20 cellular contexts compared by ENCODE assay signal in the genomic region with DNA sequence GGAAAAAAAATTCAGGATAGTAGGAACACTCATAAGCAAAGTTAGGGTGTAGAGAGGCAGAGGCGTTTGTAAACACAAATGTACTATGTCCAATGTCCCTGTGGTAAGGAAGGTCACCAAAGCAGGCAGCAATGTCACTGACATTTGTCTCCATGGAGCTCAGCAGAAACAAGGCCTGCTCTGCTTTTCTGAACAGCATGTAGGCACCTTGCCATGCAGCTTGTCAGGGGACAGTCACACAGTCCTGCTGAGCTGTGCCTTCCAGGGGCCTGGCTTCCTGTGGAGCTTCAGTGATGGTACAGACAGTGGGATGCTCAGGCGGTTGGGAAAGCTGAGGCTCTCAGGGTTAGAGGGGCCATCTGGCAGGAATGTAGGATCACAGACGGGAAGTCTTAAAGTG.
DNase-seq lines count a peak whose midpoint lies in the region; ATAC-seq and TF ChIP-seq lines count a peak whose summit lies in the region.
"Had no signal": no experiment of that assay in that cellular context is flagged by ENCODE, and none has a peak within 500 bp of the region (broad histone marks: within the 10 kb centered on the region; RNA-seq: fewer than 3 reads in every experiment).

No MANE protein-coding gene starts in this region.

- H3K9me3 ChIP-seq in right cardiac atrium (ENCODE audit: control insufficient read depth, low read length), result no peaks in the 10 kb centered on the region
- H3K9me3 ChIP-seq: BE2C, Caco-2, SK-N-SH had no signal

- TF ChIP-seq CTCF in WTC11 (IDR thresholded peaks at IDR 0.05) (no peak), coronary artery (IDR thresholded peaks at IDR 0.05) (no peak)

- H3K27me3 ChIP-seq in right cardiac atrium (ENCODE audit: control insufficient read depth, insufficient read depth), result no peaks in the 10 kb centered on the region
- H3K27me3 ChIP-seq: BE2C, dorsolateral prefrontal cortex, left lung had no signal

- 28% methylated on average over 3 of the region's 3 CpGs for WGBS in right cardiac atrium

- no peak overlapping the region for H3K4me3 ChIP-seq in right cardiac atrium (ENCODE audit: low read length)
- no peak overlapping the region for H3K4me3 ChIP-seq in coronary artery
- H3K4me3 ChIP-seq: dorsolateral prefrontal cortex, left lung had no signal

- H3K4me1 Mint-ChIP-seq in WTC11, result no peaks in the 10 kb centered on the region
- peaks cover 8% of the 10 kb centered on the region for H3K4me1 Mint-ChIP-seq in activated CD4-positive, alpha-beta T cell treated with anti-CD3 and anti-CD28 coated beads, Interleukin-2, amount 10 ng/mL, durations not matched to agents 24 days and 14 days
- H3K4me1 Mint-ChIP-seq in activated T-cell treated with anti-CD3 and anti-CD28 coated beads, Interleukin-2, amount 50 U/mL, for 24 hours (ENCODE audit: low read depth), result peaks cover 26% of the 10 kb centered on the region

- H3K36me3 Mint-ChIP-seq in WTC11, result peaks cover 40% of the 10 kb centered on the region
- no peaks in the 10 kb centered on the region for H3K36me3 Mint-ChIP-seq in activated CD4-positive, alpha-beta T cell treated with anti-CD3 and anti-CD28 coated beads, Interleukin-2, amount 10 ng/mL, durations not matched to agents 24 days and 14 days (ENCODE audit: low read depth)
- H3K36me3 Mint-ChIP-seq in activated T-cell treated with anti-CD3 and anti-CD28 coated beads, Interleukin-2, amount 50 U/mL, for 24 hours (ENCODE audit: low read depth), result no peaks in the 10 kb centered on the region

- CTCF ChIA-PET in WTC11 (lab: Charles Lee), result no interaction called here

- H3K27ac ChIP-seq in right cardiac atrium (ENCODE audit: low read length) (no peak overlapping the region), coronary artery (no peak overlapping the region)
- H3K27ac ChIP-seq: dorsolateral prefrontal cortex, KMS-11, left lung, parathyroid adenoma had no signal

- H3K27ac Mint-ChIP-seq in WTC11, result no peak overlapping the region
- no peak overlapping the region for H3K27ac Mint-ChIP-seq in activated CD4-positive, alpha-beta T cell treated with anti-CD3 and anti-CD28 coated beads, Interleukin-2, amount 10 ng/mL, durations not matched to agents 24 days and 14 days
- no peak overlapping the region for H3K27ac Mint-ChIP-seq in activated T-cell treated with anti-CD3 and anti-CD28 coated beads, Interleukin-2, amount 50 U/mL, for 24 hours
- H3K27ac Mint-ChIP-seq: activated CD4-positive, alpha-beta T cell treated with anti-CD3 and anti-CD28 coated beads for 36 hours had no signal

- DNase-seq in NCI-H2029 (lab: John Stamatoyannopoulos, UW) (peak; percentile 13), NCI-H2029 treated with DMSO at 0.1 percent for 48 hours (lab: John Stamatoyannopoulos, UW) (no peak), WTC11 (ENCODE audit: low spot score) (no peak), right cardiac atrium (peak; percentile 42 to 74 (median 69)), sciatic nerve (ENCODE audit: low spot score) (no peak), coronary artery (ENCODE audit: low spot score) (no peak)
- no peak for DNase-seq in activated CD4-positive, alpha-beta T cell treated with anti-CD3 and anti-CD28 coated beads, Interleukin-2, amount 10 ng/mL, durations not matched to agents 24 days and 14 days
- DNase-seq in activated T-cell treated with anti-CD3 and anti-CD28 coated beads, Interleukin-2, amount 50 U/mL, for 24 hours, result no peak
- DNase-seq: 8988T; activated CD4-positive, alpha-beta T cell treated with anti-CD3 and anti-CD28 coated beads for 36 hours; activated effector memory CD4-positive, alpha-beta T cell treated with Interleukin-2 at 50 U/mL for 16 hours; BE2C; Caco-2; dorsolateral prefrontal cortex; left lung; NCI-H2107; SK-N-SH; T-helper 9 cell had no signal

- H3K27me3 Mint-ChIP-seq in WTC11 (ENCODE audit: low read depth), result no peaks in the 10 kb centered on the region
- H3K27me3 Mint-ChIP-seq in activated CD4-positive, alpha-beta T cell treated with anti-CD3 and anti-CD28 coated beads, Interleukin-2, amount 10 ng/mL, durations not matched to agents 24 days and 14 days, result no peaks in the 10 kb centered on the region
- no peaks in the 10 kb centered on the region for H3K27me3 Mint-ChIP-seq in activated T-cell treated with anti-CD3 and anti-CD28 coated beads, Interleukin-2, amount 50 U/mL, for 24 hours
- H3K27me3 Mint-ChIP-seq: activated CD4-positive, alpha-beta T cell treated with anti-CD3 and anti-CD28 coated beads for 36 hours had no signal

- POLR2A ChIA-PET in WTC11 (lab: Charles Lee), result no interaction called here

- H3K4me1 ChIP-seq in right cardiac atrium (ENCODE audit: control insufficient read depth, insufficient read depth, low read length), result peaks cover 1% of the 10 kb centered on the region
- H3K4me1 ChIP-seq: BE2C, Caco-2, left lung, parathyroid adenoma had no signal

- peaks cover 68% of the 10 kb centered on the region for H3K9me3 Mint-ChIP-seq in WTC11
- peaks cover 15% of the 10 kb centered on the region for H3K9me3 Mint-ChIP-seq in activated CD4-positive, alpha-beta T cell treated with anti-CD3 and anti-CD28 coated beads, Interleukin-2, amount 10 ng/mL, durations not matched to agents 24 days and 14 days
- H3K9me3 Mint-ChIP-seq in activated T-cell treated with anti-CD3 and anti-CD28 coated beads, Interleukin-2, amount 50 U/mL, for 24 hours, result peaks cover 7% of the 10 kb centered on the region

- intact Hi-C loops in right cardiac atrium (cut with DNase I), result no loop called here
- intact Hi-C loops in sciatic nerve (cut with DNase I), result no loop called here
- intact Hi-C loops in activated CD4-positive, alpha-beta T cell treated with anti-CD3 and anti-CD28 coated beads, Interleukin-2, amount 10 ng/mL, durations not matched to agents 24 days and 14 days (cut with micrococcal nuclease), result no loop called here

- ATAC-seq in WTC11, result no peak
- peak; percentile 88 to 92 for ATAC-seq in right cardiac atrium
- ATAC-seq in sciatic nerve, result peak; percentile 48
- ATAC-seq: activated CD4-positive, alpha-beta T cell treated with anti-CD3 and anti-CD28 coated beads for 36 hours; left lung had no signal

- H3K4me3 Mint-ChIP-seq in WTC11, result no peak overlapping the region
- H3K4me3 Mint-ChIP-seq in activated CD4-positive, alpha-beta T cell treated with anti-CD3 and anti-CD28 coated beads, Interleukin-2, amount 10 ng/mL, durations not matched to agents 24 days and 14 days, result no peak overlapping the region
- H3K4me3 Mint-ChIP-seq in activated T-cell treated with anti-CD3 and anti-CD28 coated beads, Interleukin-2, amount 50 U/mL, for 24 hours, result no peak overlapping the region
- H3K4me3 Mint-ChIP-seq: activated CD4-positive, alpha-beta T cell treated with anti-CD3 and anti-CD28 coated beads for 36 hours had no signal

TF ChIP-seq in WTC11, 78 proteins besides CTCF, POLR2A, EP300 and RAD21:
- TF ChIP-seq MAX (CRISPR knock-in tag; IDR thresholded peaks at IDR 0.05) (no peak), ZNF423 (CRISPR knock-in tag; IDR thresholded peaks at IDR 0.05) (peak; percentile 74), TCF7 (CRISPR knock-in tag; IDR thresholded peaks at IDR 0.05; ENCODE audit: low read depth) (no peak)
- TF ChIP-seq, protein P1, sequence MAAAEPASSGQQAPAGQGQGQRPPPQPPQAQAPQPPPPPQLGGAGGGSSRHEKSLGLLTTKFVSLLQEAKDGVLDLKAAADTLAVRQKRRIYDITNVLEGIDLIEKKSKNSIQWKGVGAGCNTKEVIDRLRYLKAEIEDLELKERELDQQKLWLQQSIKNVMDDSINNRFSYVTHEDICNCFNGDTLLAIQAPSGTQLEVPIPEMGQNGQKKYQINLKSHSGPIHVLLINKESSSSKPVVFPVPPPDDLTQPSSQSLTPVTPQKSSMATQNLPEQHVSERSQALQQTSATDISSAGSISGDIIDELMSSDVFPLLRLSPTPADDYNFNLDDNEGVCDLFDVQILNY (CRISPR knock-in tag; IDR thresholded peaks at IDR 0.05), result no peak
TF ChIP-seq in WTC11: peak in this region for 1.

Comparison
In these comparisons a context has a peak if more than half of its experiments do, and no peak if none do; other contexts are left out.
1. DNase-seq: peak in NCI-H2029 (single experiment) and right cardiac atrium (3 of 3); none in NCI-H2029 treated with DMSO at 0.1 percent for 48 hours (single experiment), WTC11 (single experiment), sciatic nerve (single experiment), activated CD4-positive, alpha-beta T cell treated with anti-CD3 and anti-CD28 coated beads, Interleukin-2, amount 10 ng/mL, durations not matched to agents 24 days and 14 days (single experiment), activated T-cell treated with anti-CD3 and anti-CD28 coated beads, Interleukin-2, amount 50 U/mL, for 24 hours (single experiment) and coronary artery (single experiment).